ENCODE assay signal across 17 cellular contexts in genomic region chr15:62083168-62084154, GRCh38. TPM values are rescaled to one million over a fixed set of nuclear protein-coding genes. Genes with fewer than 3 reads are reported as not detected.
DNase-seq lines count a peak whose midpoint lies in the region; ATAC-seq and TF ChIP-seq lines count a peak whose summit lies in the region.
"Had no signal": no experiment of that assay in that cellular context is flagged by ENCODE, and none has a peak within 500 bp of the region (broad histone marks: within the 10 kb centered on the region; RNA-seq: fewer than 3 reads in every experiment).

No MANE protein-coding gene starts in this region.

- no peaks in the 10 kb centered on the region for H3K36me3 ChIP-seq in RWPE2 (ENCODE audit: low read depth)
- no peaks in the 10 kb centered on the region for H3K36me3 ChIP-seq in mesendoderm (ENCODE audit: control insufficient read depth, insufficient read depth, low read length)
- no peaks in the 10 kb centered on the region for H3K36me3 ChIP-seq in ovary

- CTCF ChIA-PET in activated CD8-positive, alpha-beta memory T cell treated with anti-CD3 and anti-CD28 coated beads, Interleukin-2, amount 10 ng/mL, durations not matched to agents 7 days and 5 days (lab: Charles Lee), result interaction anchor here (1.1 kb wide), 1 partner anchor 9 kb away, joined by 3 read pairs; no protein-coding TSS in a partner anchor

- no peaks in the 10 kb centered on the region for H3K27me3 Mint-ChIP-seq in activated CD8-positive, alpha-beta memory T cell treated with anti-CD3 and anti-CD28 coated beads, Interleukin-2, amount 10 ng/mL, durations not matched to agents 7 days and 5 days

- no peaks in the 10 kb centered on the region for H3K36me3 Mint-ChIP-seq in activated CD8-positive, alpha-beta memory T cell treated with anti-CD3 and anti-CD28 coated beads, Interleukin-2, amount 10 ng/mL, durations not matched to agents 7 days and 5 days

- TF ChIP-seq CTCF in RWPE2 (IDR thresholded peaks at IDR 0.05; ENCODE audit: poor library complexity, severe bottlenecking) (peak; percentile 25), ovary (IDR thresholded peaks at IDR 0.05) (no peak)

- intact Hi-C loops in ovary (cut with DNase I), result no loop called here

- H3K27me3 ChIP-seq in RWPE2 (ENCODE audit: insufficient read depth, poor library complexity, severe bottlenecking) (no peaks in the 10 kb centered on the region), mesendoderm (ENCODE audit: insufficient read depth, low read length, poor library complexity) (no peaks in the 10 kb centered on the region), ovary (no peaks in the 10 kb centered on the region)

- no peak overlapping the region for H3K4me2 ChIP-seq in mesendoderm (ENCODE audit: low read length)
- H3K4me2 ChIP-seq: PC-9 had no signal

- H3K56ac ChIP-seq in mesendoderm (ENCODE audit: low read length), result no peak overlapping the region

- H4K8ac ChIP-seq in mesendoderm (ENCODE audit: low read depth, low read length), result no peak overlapping the region

- ATAC-seq in GM18867 (IDR thresholded peaks at IDR 0.05; ENCODE audit: unreplicated experiment), result peak; percentile 88
- no peak for ATAC-seq in RWPE2 (ENCODE audit: low read depth)
- ATAC-seq in activated CD8-positive, alpha-beta memory T cell treated with anti-CD3 and anti-CD28 coated beads, Interleukin-2, amount 10 ng/mL, durations not matched to agents 7 days and 5 days, result no peak
- ATAC-seq in HG03342 (IDR thresholded peaks at IDR 0.05; ENCODE audit: unreplicated experiment), result no peak
- ATAC-seq: HCT116, Right ventricle myocardium inferior had no signal

- H2BK120ac ChIP-seq in mesendoderm (ENCODE audit: low read depth, low read length), result no peak overlapping the region

- H2BK5ac ChIP-seq in mesendoderm (ENCODE audit: low read length), result no peak overlapping the region

- peaks cover 2% of the 10 kb centered on the region for H3K9me3 Mint-ChIP-seq in activated CD8-positive, alpha-beta memory T cell treated with anti-CD3 and anti-CD28 coated beads, Interleukin-2, amount 10 ng/mL, durations not matched to agents 7 days and 5 days (ENCODE audit: low read depth)

- H4K5ac ChIP-seq in mesendoderm (ENCODE audit: low read length), result no peak overlapping the region

- no peak overlapping the region for H2AK5ac ChIP-seq in mesendoderm (ENCODE audit: low read length)

- H3K27ac ChIP-seq in RWPE2 (ENCODE audit: poor library complexity, severe bottlenecking) (no peak overlapping the region), mesendoderm (ENCODE audit: low read depth, low read length) (no peak overlapping the region), ovary (no peak overlapping the region)
- H3K27ac ChIP-seq: PC-9, SK-N-MC had no signal

- H3K79me2 ChIP-seq in mesendoderm (ENCODE audit: control insufficient read depth, insufficient read depth, low read length), result no peaks in the 10 kb centered on the region

- peak; percentile 57 for DNase-seq in NCI-H146 (lab: John Stamatoyannopoulos, UW)
- no peak for DNase-seq in RWPE2 (ENCODE audit: low spot score)
- DNase-seq in mesendoderm, result peak; percentile 23
- no peak for DNase-seq in activated CD8-positive, alpha-beta memory T cell treated with anti-CD3 and anti-CD28 coated beads, Interleukin-2, amount 10 ng/mL, durations not matched to agents 7 days and 5 days
- no peak for DNase-seq in ovary
- DNase-seq: C1 segment of cervical spinal cord, DMS153, NCI-H1694, NCI-H510A, PC-9 had no signal

- H3K4me1 ChIP-seq in RWPE2 (ENCODE audit: insufficient read depth, poor library complexity, severe bottlenecking) (no peaks in the 10 kb centered on the region), mesendoderm (ENCODE audit: control insufficient read depth, low read depth, low read length) (no peaks in the 10 kb centered on the region), ovary (ENCODE audit: insufficient read depth) (no peaks in the 10 kb centered on the region)

- no peaks in the 10 kb centered on the region for H3K9me3 ChIP-seq in RWPE2 (ENCODE audit: severe bottlenecking)
- no peaks in the 10 kb centered on the region for H3K9me3 ChIP-seq in ovary

- TF ChIP-seq POLR2A in ovary (IDR thresholded peaks at IDR 0.05), result no peak

- no peak overlapping the region for H3K9ac ChIP-seq in mesendoderm (ENCODE audit: low read length)

- H3K4me1 Mint-ChIP-seq in activated CD8-positive, alpha-beta memory T cell treated with anti-CD3 and anti-CD28 coated beads, Interleukin-2, amount 10 ng/mL, durations not matched to agents 7 days and 5 days, result no peaks in the 10 kb centered on the region

- H2BK15ac ChIP-seq in mesendoderm (replicated peaks; ENCODE audit: low read depth), result no peak overlapping the region

- H3K79me1 ChIP-seq in mesendoderm (ENCODE audit: low read length), result no peaks in the 10 kb centered on the region

- no CpG with 5 or more reads among the region's 10 CpGs for WGBS in mesendoderm (ENCODE audit: extremely low coverage, insufficient coverage, low lambda C conversion rate)
- WGBS in ovary, 3 donors, result 52 to 65% (median 65%) methylated on average over 10 of the region's 10 CpGs

- no peak overlapping the region for H3K18ac ChIP-seq in mesendoderm (ENCODE audit: low read length)

- H3K23ac ChIP-seq in mesendoderm (ENCODE audit: low read length), result no peak overlapping the region

- no peak overlapping the region for H3K4me3 Mint-ChIP-seq in activated CD8-positive, alpha-beta memory T cell treated with anti-CD3 and anti-CD28 coated beads, Interleukin-2, amount 10 ng/mL, durations not matched to agents 7 days and 5 days

- H3K4me3 ChIP-seq in RWPE2 (ENCODE audit: severe bottlenecking) (no peak overlapping the region), mesendoderm (ENCODE audit: low read length) (no peak overlapping the region), ovary (no peak overlapping the region)
- H3K4me3 ChIP-seq: PC-9, SK-N-MC had no signal

- H3K27ac Mint-ChIP-seq in activated CD8-positive, alpha-beta memory T cell treated with anti-CD3 and anti-CD28 coated beads, Interleukin-2, amount 10 ng/mL, durations not matched to agents 7 days and 5 days, result no peak overlapping the region

- no peak overlapping the region for H3K4ac ChIP-seq in mesendoderm (ENCODE audit: low read depth, low read length)

- no peak for TF ChIP-seq EP300 in ovary (IDR thresholded peaks at IDR 0.05)

RNA-seq across cellular contexts. Expression of gene C2CD4A, which starts 16.7 kb away (rescaled TPM):
- 0.01 TPM for polyA plus RNA-seq in mesendoderm (2013, experiment 1 of 2)
- polyA plus RNA-seq in mesendoderm (2013, experiment 2 of 2), result 0.04 TPM
- under 1 TPM in 1 of 2 experiments, not detected in 1; 0.07 TPM for total RNA-seq in activated CD8-positive, alpha-beta memory T cell treated with anti-CD3 and anti-CD28 coated beads, Interleukin-2, amount 10 ng/mL, durations not matched to agents 7 days and 5 days
- under 1 TPM in 3 of 7 donors, not detected in 4; 0.12 to 0.13 (median 0.13) TPM for total RNA-seq in ovary
- under 1 TPM in 1 of 2 donors, not detected in 1; 0.02 TPM for polyA plus RNA-seq in ovary
- total RNA-seq: HT1080; Right ventricle myocardium inferior; T-helper 1 cell treated with Interleukin-12 subunit alpha and Interleukin-12 subunit beta and Interleukin-4 antibody, amounts not matched to agents 30 ng/mL and 1 ng/mL, for 36 hours had no signal

RNA-seq across cellular contexts. Expression of gene VPS13C, which starts 23.2 kb away (rescaled TPM):
- 2.4 TPM for polyA plus RNA-seq in mesendoderm (2013, experiment 1 of 2)
- polyA plus RNA-seq in mesendoderm (2013, experiment 2 of 2), result 2.5 TPM
- total RNA-seq in activated CD8-positive, alpha-beta memory T cell treated with anti-CD3 and anti-CD28 coated beads, Interleukin-2, amount 10 ng/mL, durations not matched to agents 7 days and 5 days, result 10 to 100 TPM; 68.9 to 88.8 TPM
- 10 to 100 TPM; 48.2 to 78.1 (median 76.8) TPM for total RNA-seq in ovary
- 10 to 100 TPM; 19.4 to 39.0 TPM for polyA plus RNA-seq in ovary

Comparison
In these comparisons a context has a peak if more than half of its experiments do, and no peak if none do; other contexts are left out.
1. DNase-seq: peak in NCI-H146 (single experiment) and mesendoderm (single experiment); none in RWPE2 (single experiment), activated CD8-positive, alpha-beta memory T cell treated with anti-CD3 and anti-CD28 coated beads, Interleukin-2, amount 10 ng/mL, durations not matched to agents 7 days and 5 days (single experiment) and ovary (0 of 5).